8 cellular contexts compared by ENCODE assay signal in the genomic region with DNA sequence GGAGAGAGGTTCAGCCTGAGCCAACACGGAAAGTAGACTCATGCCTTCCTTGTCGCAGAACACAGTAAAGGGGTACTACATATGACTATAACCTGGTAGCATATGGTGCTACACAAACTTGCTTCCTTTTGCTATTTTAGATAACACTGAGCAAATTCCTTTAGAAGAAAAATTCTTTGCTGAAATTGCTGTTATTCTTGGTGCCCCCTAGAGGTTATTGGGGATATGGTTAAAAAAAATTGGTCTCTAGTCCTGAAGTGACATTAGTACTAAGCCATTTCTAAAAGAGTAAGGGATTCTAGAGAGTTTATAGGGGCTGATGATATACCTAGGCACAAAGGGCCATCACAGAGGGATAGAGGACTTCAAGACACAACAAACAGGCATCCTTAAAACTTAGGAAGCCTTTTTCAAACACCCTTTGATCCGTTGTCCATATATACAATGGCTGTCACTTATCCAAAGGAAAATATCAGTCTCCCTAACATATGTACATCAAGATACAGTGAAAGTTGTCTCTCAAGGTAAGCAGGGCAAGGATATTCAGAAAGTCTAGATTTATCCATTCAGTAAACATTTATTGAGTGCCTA. TPM values are rescaled to one million over a fixed set of nuclear protein-coding genes. Genes with fewer than 3 reads are reported as not detected.
A peak's percentile ranks its signal among the peaks of the same experiment; 100 is the strongest.
DNase-seq lines count a peak whose midpoint lies in the region; ATAC-seq lines count a peak whose summit lies in the region.

No MANE protein-coding gene starts in this region.

- DNase-seq in COLO829 (ENCODE audit: low spot score) (peak; percentile 30), SK-MEL-5 (ENCODE audit: low read depth, low spot score) (peak; percentile 46), left kidney (ENCODE audit: low read depth, low spot score) (peak; percentile 21), NCI-H146 (lab: John Stamatoyannopoulos, UW) (no peak)
- no peak for DNase-seq in activated naive CD4-positive, alpha-beta T cell (lab: John Stamatoyannopoulos, UW)
- DNase-seq in activated T-cell treated with anti-CD3 and anti-CD28 coated beads, Interleukin-2, amount 50 U/mL, for 72 hours = no peak

- H3K4me1 Mint-ChIP-seq in activated T-cell treated with anti-CD3 and anti-CD28 coated beads, Interleukin-2, amount 50 U/mL, for 72 hours (ENCODE audit: low read depth) = no peaks in the 10 kb centered on the region

- H3K9me3 Mint-ChIP-seq in activated T-cell treated with anti-CD3 and anti-CD28 coated beads, Interleukin-2, amount 50 U/mL, for 72 hours = peaks cover 0 to 2% of the 10 kb centered on the region in 2 donors

- H3K36me3 Mint-ChIP-seq in activated T-cell treated with anti-CD3 and anti-CD28 coated beads, Interleukin-2, amount 50 U/mL, for 72 hours (ENCODE audit: insufficient read depth in 2 of 2) = no peaks in the 10 kb centered on the region

- no peak overlapping the region for H3K4me3 Mint-ChIP-seq in activated T-cell treated with anti-CD3 and anti-CD28 coated beads, Interleukin-2, amount 50 U/mL, for 72 hours

- peak; percentile 57 for ATAC-seq in GM21723 (IDR thresholded peaks at IDR 0.05; ENCODE audit: unreplicated experiment)
- ATAC-seq in HG03097 (IDR thresholded peaks at IDR 0.05; ENCODE audit: low FRiP score, unreplicated experiment) = no peak
- no peak for ATAC-seq in activated T-cell treated with anti-CD3 and anti-CD28 coated beads, Interleukin-2, amount 50 U/mL, for 72 hours (replicated peaks in 1 of 2)

- in situ Hi-C loops in SK-MEL-5 (cut with HindIII; ENCODE audit: low pct_unique_long_range_greater_than_20kb, low sequenced_read_pairs) = no loop called here

- H3K27me3 Mint-ChIP-seq in activated T-cell treated with anti-CD3 and anti-CD28 coated beads, Interleukin-2, amount 50 U/mL, for 72 hours (ENCODE audit: low read depth) = no peaks in the 10 kb centered on the region

- H3K27ac Mint-ChIP-seq in activated T-cell treated with anti-CD3 and anti-CD28 coated beads, Interleukin-2, amount 50 U/mL, for 72 hours = no peak overlapping the region

RNA-seq across cellular contexts. Expression of a gene that starts 13.9 kb away (rescaled TPM):
- 0.03 TPM in 1 of 2 replicates, not detected in the other for total RNA-seq in SK-MEL-5 (2014; rRNA removed; shearing (Covaris generic))
- 0.01 TPM in 1 of 2 replicates, not detected in the other for polyA plus RNA-seq in SK-MEL-5 (2015; cell fraction: cytosol; rRNA removed)
- not detected in 2 replicates for polyA plus RNA-seq in SK-MEL-5 (2015; cell fraction: nucleus; rRNA removed)
- not detected for total RNA-seq in activated T-cell treated with anti-CD3 and anti-CD28 coated beads, Interleukin-2, amount 50 U/mL, for 72 hours

RNA-seq across cellular contexts. Expression of a gene that starts 22.8 kb away (rescaled TPM):
- 49.5 and 51.2 TPM in 2 replicates for total RNA-seq in SK-MEL-5 (2014; rRNA removed; shearing (Covaris generic))
- polyA plus RNA-seq in SK-MEL-5 (2015; cell fraction: cytosol; rRNA removed) = 26.6 and 40.6 TPM in 2 replicates
- polyA plus RNA-seq in SK-MEL-5 (2015; cell fraction: nucleus; rRNA removed) = 118 and 125 TPM in 2 replicates
- total RNA-seq in activated T-cell treated with anti-CD3 and anti-CD28 coated beads, Interleukin-2, amount 50 U/mL, for 72 hours = under 1 TPM; 0.14 to 0.65 TPM

Comparison
In these comparisons a context has a peak if more than half of its experiments do, and no peak if none do; other contexts are left out.
1. DNase-seq: peak in COLO829 (single experiment), SK-MEL-5 (single experiment) and left kidney (single experiment); none in activated naive CD4-positive, alpha-beta T cell (0 of 4), NCI-H146 (single experiment) and activated T-cell treated with anti-CD3 and anti-CD28 coated beads, Interleukin-2, amount 50 U/mL, for 72 hours (0 of 2).
2. RNA of a gene that starts 22.8 kb away (total RNA-seq): 49.5 to 51.2 TPM in SK-MEL-5; 0.14 to 0.65 TPM in activated T-cell treated with anti-CD3 and anti-CD28 coated beads, Interleukin-2, amount 50 U/mL, for 72 hours; every median in the first group is over 10 times any median in the second.